Comparison of ENCODE assay signal across 27 cellular contexts in the genomic region with DNA sequence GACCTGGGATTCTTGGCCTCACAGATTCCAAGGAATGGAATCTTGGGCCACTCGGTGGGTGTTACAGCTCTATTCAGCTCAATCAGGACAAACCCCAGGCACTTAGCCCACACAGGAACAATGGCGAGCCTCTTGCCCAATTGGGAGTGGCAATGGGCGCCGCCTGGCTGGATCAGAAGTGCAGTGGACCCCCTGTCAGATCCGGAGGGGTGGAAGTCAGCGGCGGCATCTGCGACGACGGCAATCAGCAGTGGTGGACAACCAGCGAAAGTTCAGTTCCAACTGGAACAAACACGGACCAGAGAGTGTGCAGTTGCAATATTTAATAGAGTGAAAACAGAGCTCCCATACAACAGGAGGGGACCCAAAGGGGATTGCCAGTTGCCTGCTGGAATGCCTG.
"Had no signal": no experiment of that assay in that cellular context is flagged by ENCODE, and none has a peak within 500 bp of the region (broad histone marks: within the 10 kb centered on the region; RNA-seq: fewer than 3 reads in every experiment).

No MANE protein-coding gene starts in this region.

- H3K27ac ChIP-seq: colonic mucosa, epithelial cell of prostate, esophagus squamous epithelium, gastrocnemius medialis, heart right ventricle, left ventricle myocardium inferior, lower lobe of right lung had no signal

- H3K4me1 ChIP-seq: colonic mucosa, esophagus squamous epithelium, gastrocnemius medialis, heart right ventricle, left ventricle myocardium inferior, lower lobe of right lung had no signal

- FAIRE-seq: endometrium, islet of Langerhans, keratinocyte had no signal

- H3K36me3 ChIP-seq: colonic mucosa, esophagus squamous epithelium, gastrocnemius medialis, heart right ventricle, left ventricle myocardium inferior, lower lobe of right lung had no signal

- H3K4me3 ChIP-seq: colonic mucosa, esophagus squamous epithelium, gastrocnemius medialis, heart right ventricle, left ventricle myocardium inferior, lower lobe of right lung had no signal

- H3K9me3 ChIP-seq: colonic mucosa, gastrocnemius medialis, lower lobe of right lung had no signal

- DNase-seq: colonic mucosa; cortex of kidney; effector CD8-positive, alpha-beta T cell; effector memory CD8-positive, alpha-beta T cell; endodermal cell; erythroblast; esophagus squamous epithelium; foreskin fibroblast; foreskin melanocyte; gastrocnemius medialis; glutamatergic neuron; head of caudate nucleus; heart right ventricle; hippocampal formation; kidney glomerular epithelial cell; left colon; left ventricle myocardium inferior; lower lobe of right lung; mesendoderm; midbrain; naive thymus-derived CD4-positive, alpha-beta T cell had no signal

- H3K27me3 ChIP-seq: colonic mucosa, esophagus squamous epithelium, gastrocnemius medialis, heart right ventricle had no signal

- ATAC-seq: effector memory CD8-positive, alpha-beta T cell; esophagus mucosa; gastrocnemius medialis; heart right ventricle; left colon; left lobe of liver; lower lobe of right lung; naive thymus-derived CD4-positive, alpha-beta T cell had no signal
